ENCODE assay signal across 8 cellular contexts in genomic region chr16:30956601-30957455, GRCh38. TPM values are rescaled to one million over a fixed set of nuclear protein-coding genes. Genes with fewer than 3 reads are reported as not detected.
DNase-seq lines count a peak whose midpoint lies in the region; ATAC-seq and TF ChIP-seq lines count a peak whose summit lies in the region.

No MANE protein-coding gene starts in this region.

- no peaks in the 10 kb centered on the region for H3K27me3 ChIP-seq in CD8-positive, alpha-beta memory T cell (ENCODE audit: insufficient read depth, low read length, poor library complexity, severe bottlenecking)
- no peaks in the 10 kb centered on the region for H3K27me3 ChIP-seq in foreskin keratinocyte
- no peaks in the 10 kb centered on the region for H3K27me3 ChIP-seq in neuronal stem cell (ENCODE audit: control insufficient read depth in 3 of 3, insufficient read depth in 3 of 3, low read depth in 1 of 3, low read length in 3 of 3)

- H3K23ac ChIP-seq in neuronal stem cell (ENCODE audit: low read depth, low read length, poor library complexity) = peak overlapping the region; percentile 27

- no peak overlapping the region for H3K14ac ChIP-seq in neuronal stem cell (ENCODE audit: low read length)

- H3K4me2 ChIP-seq in neuronal stem cell (ENCODE audit: insufficient read depth, low read length, poor library complexity, severe bottlenecking) = peak overlapping the region; percentile 94

- ATAC-seq in GM21367 (IDR thresholded peaks at IDR 0.05; ENCODE audit: unreplicated experiment) (peak; percentile 31), foreskin keratinocyte (peak; percentile 76)

- H3K36me3 Mint-ChIP-seq in CD8-positive, alpha-beta memory T cell = peaks cover 0 to 37% (median 7%) of the 10 kb centered on the region in 3 donors

- H3K4me1 Mint-ChIP-seq in CD8-positive, alpha-beta memory T cell = peaks cover 26 to 42% (median 27%) of the 10 kb centered on the region in 3 donors

- H3K4me3 Mint-ChIP-seq in CD8-positive, alpha-beta memory T cell = peak overlapping the region; percentile 93 to 99 (median 97)

- H3K18ac ChIP-seq in neuronal stem cell (ENCODE audit: low read length) = peak overlapping the region; percentile 98

- H3K9me3 ChIP-seq in CD8-positive, alpha-beta memory T cell (ENCODE audit: low read length) = no peaks in the 10 kb centered on the region
- no peaks in the 10 kb centered on the region for H3K9me3 ChIP-seq in neuronal stem cell (replicated peaks in 1 of 2; ENCODE audit: control insufficient read depth in 2 of 2, insufficient read depth in 1 of 2, low read depth in 1 of 2, low read length in 2 of 2)

- peak overlapping the region; percentile 37 for H3K4ac ChIP-seq in neuronal stem cell (ENCODE audit: low read length)

- peak overlapping the region; percentile 96 for H3K27ac ChIP-seq in CD8-positive, alpha-beta memory T cell (ENCODE audit: low read depth, low read length)
- H3K27ac ChIP-seq in foreskin keratinocyte = peak overlapping the region; percentile 100
- H3K27ac ChIP-seq in neuronal stem cell (replicated peaks; ENCODE audit: low read length) = peak overlapping the region; percentile 99
- H3K27ac ChIP-seq in substantia nigra (ENCODE audit: low read depth, low read length, poor library complexity, severe bottlenecking) = peak overlapping the region; percentile 99

- peak overlapping the region; percentile 97 to 100 (median 98) for H3K27ac Mint-ChIP-seq in CD8-positive, alpha-beta memory T cell

- H3K4me3 ChIP-seq in CD8-positive, alpha-beta memory T cell (ENCODE audit: low read length) = peak overlapping the region; percentile 98
- peak overlapping the region; percentile 78 to 91 for H3K4me3 ChIP-seq in neuronal stem cell (ENCODE audit: low read length in 2 of 2)

- peak overlapping the region; percentile 100 for H2BK5ac ChIP-seq in neuronal stem cell (ENCODE audit: low read length)

- H2BK12ac ChIP-seq in neuronal stem cell (ENCODE audit: low read length) = no peak overlapping the region

- peak overlapping the region; percentile 98 for H2AFZ ChIP-seq in neuronal stem cell (ENCODE audit: low read length)

- peak; percentile 55 for TF ChIP-seq CTCF in foreskin keratinocyte (conservative IDR thresholded peaks at IDR 0.05)

- no peaks in the 10 kb centered on the region for H3K27me3 Mint-ChIP-seq in CD8-positive, alpha-beta memory T cell

- no peak overlapping the region for H2BK120ac ChIP-seq in neuronal stem cell (ENCODE audit: low read depth, low read length)

- no peaks in the 10 kb centered on the region for H3K9me3 Mint-ChIP-seq in CD8-positive, alpha-beta memory T cell

- peak; percentile 77 to 87 (median 83) for DNase-seq in CD8-positive, alpha-beta memory T cell
- DNase-seq in SHP77 (lab: John Stamatoyannopoulos, UW) = peak; percentile 77 to 82
- DNase-seq in activated gamma-delta T cell treated with Interleukin-2 at 50 U/mL for 16 hours = peak; percentile 84
- DNase-seq in foreskin keratinocyte = peak; percentile 66 to 83
- DNase-seq in neuronal stem cell (ENCODE audit: low spot score) = peak; percentile 72
- peak in 43 of 49 donors; percentile 33 to 91 (median 71) for DNase-seq in substantia nigra (lab: John Stamatoyannopoulos, UW)

- CTCF ChIA-PET in CD8-positive, alpha-beta memory T cell (lab: Charles Lee) = interaction anchor here (4.9 kb wide), 1 partner anchor 15 kb away, joined by 50 read pairs; no protein-coding TSS in a partner anchor

- no peak overlapping the region for H4K91ac ChIP-seq in neuronal stem cell (ENCODE audit: low read depth, low read length, poor library complexity)

- no peak overlapping the region for H2BK15ac ChIP-seq in neuronal stem cell (ENCODE audit: low read length)

- peaks cover 13% of the 10 kb centered on the region for H3K79me1 ChIP-seq in neuronal stem cell (ENCODE audit: low read depth, low read length)

- H2AK5ac ChIP-seq in neuronal stem cell (ENCODE audit: low read depth, low read length) = no peak overlapping the region

- H3K36me3 ChIP-seq in CD8-positive, alpha-beta memory T cell (ENCODE audit: insufficient read depth, low read length) = peaks cover 15% of the 10 kb centered on the region
- H3K36me3 ChIP-seq in neuronal stem cell (replicated peaks in 1 of 2; ENCODE audit: control insufficient read depth in 2 of 2, insufficient read depth in 2 of 2, low read length in 2 of 2) = peaks cover 31 to 33% of the 10 kb centered on the region in 2 donors

- H3K9ac ChIP-seq in neuronal stem cell (ENCODE audit: low read depth, low read length, poor library complexity) = peak overlapping the region; percentile 81

- TF ChIP-seq RAD21 in Ishikawa (IDR thresholded peaks at IDR 0.05; ENCODE audit: low read depth) = no peak

- WGBS in neuronal stem cell (ENCODE audit: extremely low coverage in 2 of 2, insufficient read length in 2 of 2, insufficient replicate concordance in 1 of 2), 2 donors = no CpG with 5 or more reads among the region's 42 CpGs

- POLR2A ChIA-PET in CD8-positive, alpha-beta memory T cell (lab: Charles Lee) = interaction anchor here (0.5 to 1.1 kb wide), 3 partner anchors 117 to 185 kb away, joined by 3 to 4 read pairs (median 3); partner anchors contain the start of genes KAT8 and ZNF668

- H3K4me1 ChIP-seq in CD8-positive, alpha-beta memory T cell (ENCODE audit: insufficient read depth, low read length) = peaks cover 24% of the 10 kb centered on the region
- H3K4me1 ChIP-seq in foreskin keratinocyte = no peaks in the 10 kb centered on the region
- peaks cover 10 to 11% of the 10 kb centered on the region in 2 donors for H3K4me1 ChIP-seq in neuronal stem cell (ENCODE audit: control insufficient read depth in 2 of 2, insufficient read depth in 1 of 2, low read depth in 1 of 2, low read length in 2 of 2)

- no peak overlapping the region for H4K8ac ChIP-seq in neuronal stem cell (ENCODE audit: low read depth, low read length)

- TF ChIP-seq EP300 in Ishikawa (IDR thresholded peaks at IDR 0.05; ENCODE audit: borderline replicate concordance) = no peak

TF ChIP-seq in Ishikawa, 13 proteins besides CTCF, POLR2A, EP300 and RAD21:
- TF ChIP-seq CEBPB (IDR thresholded peaks at IDR 0.05) = no peak
- no peak for TF ChIP-seq FOXM1 (IDR thresholded peaks at IDR 0.05; ENCODE audit: borderline replicate concordance, low read depth)
- TF ChIP-seq TEAD4 (IDR thresholded peaks at IDR 0.05) = peak; percentile 56
- TF ChIP-seq NFIC (IDR thresholded peaks at IDR 0.05) = no peak
- TF ChIP-seq TCF12 (IDR thresholded peaks at IDR 0.05; ENCODE audit: low read depth) = 0 out of 2 replicates have a peak, but pooled peaks have one; percentile 12
- no peak for TF ChIP-seq YY1 (IDR thresholded peaks at IDR 0.05; ENCODE audit: low read depth)
- no peak for TF ChIP-seq TAF1 (IDR thresholded peaks at IDR 0.05; ENCODE audit: low read depth)
- TF ChIP-seq ZBTB7A (IDR thresholded peaks at IDR 0.05; ENCODE audit: low read depth) = peak; percentile 78; the same call in 1 of the 2 replicates
- TF ChIP-seq EGR1 (IDR thresholded peaks at IDR 0.05) = no peak
- TF ChIP-seq MAX (IDR thresholded peaks at IDR 0.05) = peak; percentile 19

RNA-seq across cellular contexts. Expression of gene SETD1A, which starts 0.7 kb away (rescaled TPM):
- total RNA-seq in CD8-positive, alpha-beta memory T cell = 10 to 100 TPM; 24.7 to 28.8 TPM
- 2.6 TPM for polyA plus RNA-seq in CD8-positive, alpha-beta memory T cell
- 6.7 and 7.1 TPM in 2 replicates for total RNA-seq in foreskin keratinocyte
- 6.0 and 6.4 TPM in 2 replicates for polyA plus RNA-seq in foreskin keratinocyte
- 16.0 TPM for polyA plus RNA-seq in neuronal stem cell (2013, experiment 1 of 2)
- polyA plus RNA-seq in neuronal stem cell (2013, experiment 2 of 2) = 15.3 TPM

RNA-seq across cellular contexts. Expression of gene ORAI3, which starts 8.0 kb away (rescaled TPM):
- total RNA-seq in CD8-positive, alpha-beta memory T cell = 1 to 10 TPM; 8.5 to 8.8 TPM
- polyA plus RNA-seq in CD8-positive, alpha-beta memory T cell = 25.8 TPM
- total RNA-seq in foreskin keratinocyte = 8.4 and 9.0 TPM in 2 replicates
- 9.1 and 9.2 TPM in 2 replicates for polyA plus RNA-seq in foreskin keratinocyte
- 16.7 TPM for polyA plus RNA-seq in neuronal stem cell (2013, experiment 1 of 2)
- polyA plus RNA-seq in neuronal stem cell (2013, experiment 2 of 2) = 16.5 TPM

RNA-seq across cellular contexts. Expression of gene HSD3B7, which starts 28.2 kb away (rescaled TPM):
- total RNA-seq in CD8-positive, alpha-beta memory T cell = 1 to 10 TPM; 1.6 to 2.1 TPM
- not detected for polyA plus RNA-seq in CD8-positive, alpha-beta memory T cell
- total RNA-seq in foreskin keratinocyte = 3.0 and 3.1 TPM in 2 replicates
- polyA plus RNA-seq in foreskin keratinocyte = 2.9 and 3.0 TPM in 2 replicates
- 0.73 TPM for polyA plus RNA-seq in neuronal stem cell (2013, experiment 1 of 2)
- 0.64 TPM for polyA plus RNA-seq in neuronal stem cell (2013, experiment 2 of 2)

RNA-seq across cellular contexts. Expression of gene FBXL19, which starts 33.5 kb away (rescaled TPM):
- 10 to 100 TPM; 28.7 to 29.2 TPM for total RNA-seq in CD8-positive, alpha-beta memory T cell
- polyA plus RNA-seq in CD8-positive, alpha-beta memory T cell = 0.25 TPM
- total RNA-seq in foreskin keratinocyte = 32.2 and 33.0 TPM in 2 replicates
- polyA plus RNA-seq in foreskin keratinocyte = 21.8 and 23.3 TPM in 2 replicates
- polyA plus RNA-seq in neuronal stem cell (2013, experiment 1 of 2) = 60.7 TPM
- polyA plus RNA-seq in neuronal stem cell (2013, experiment 2 of 2) = 57.8 TPM

RNA-seq across cellular contexts. Expression of gene STX1B, which starts 53.6 kb away (rescaled TPM):
- total RNA-seq in CD8-positive, alpha-beta memory T cell = under 1 TPM; 0.40 to 0.79 TPM
- polyA plus RNA-seq in CD8-positive, alpha-beta memory T cell = 0.03 TPM
- total RNA-seq in foreskin keratinocyte = 0.39 and 0.61 TPM in 2 replicates
- 0.27 and 0.29 TPM in 2 replicates for polyA plus RNA-seq in foreskin keratinocyte
- 11.9 TPM for polyA plus RNA-seq in neuronal stem cell (2013, experiment 1 of 2)
- polyA plus RNA-seq in neuronal stem cell (2013, experiment 2 of 2) = 10.7 TPM

Comparison
In these comparisons a context has a peak if more than half of its experiments do, and no peak if none do; other contexts are left out.
1. Peak in every context shown above with its lines: DNase-seq, ATAC-seq, H3K4me3 ChIP-seq and H3K27ac ChIP-seq.